ENCODE assay signal across 7 cellular contexts in the genomic region with DNA sequence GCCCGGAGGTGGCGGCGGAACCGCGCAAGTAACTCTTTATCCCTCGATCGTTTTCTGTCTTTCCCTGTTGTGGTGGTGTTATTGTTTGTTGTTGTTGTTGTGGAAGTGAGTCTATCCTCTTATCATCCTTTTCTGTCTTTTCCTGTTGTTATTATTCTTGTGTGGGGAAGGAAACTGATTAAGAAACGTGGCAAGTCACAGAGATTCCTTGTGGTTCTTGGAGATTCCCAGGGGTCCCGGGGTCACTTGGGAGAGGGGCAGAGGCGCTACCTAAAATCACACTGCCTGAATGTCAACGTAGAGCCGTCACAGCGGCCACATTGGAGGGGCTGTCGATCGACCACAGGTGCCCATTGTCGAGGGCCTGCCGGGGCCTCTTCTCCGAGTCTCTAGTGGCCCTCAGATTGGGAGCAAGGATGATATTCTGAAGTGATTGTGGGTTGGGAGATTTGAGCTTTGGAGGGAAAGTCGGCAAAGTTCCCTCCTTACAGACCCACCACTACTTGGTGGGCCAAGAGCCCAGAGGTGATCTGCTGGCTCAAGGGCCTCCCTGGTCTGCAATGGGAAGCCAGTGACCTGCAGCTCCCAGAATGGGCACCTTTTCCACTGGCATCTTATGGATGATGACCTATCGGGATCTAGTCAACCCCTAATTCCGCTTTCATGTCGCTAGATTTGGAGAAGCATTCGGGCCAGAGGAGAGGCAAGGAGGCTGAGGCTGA. TPM values are rescaled to one million over a fixed set of nuclear protein-coding genes. Genes with fewer than 3 reads are reported as not detected.
DNase-seq lines count a peak whose midpoint lies in the region; ATAC-seq lines count a peak whose summit lies in the region.

No MANE protein-coding gene starts in this region.

- H3K36me3 Mint-ChIP-seq in activated T-helper 2 cell treated with anti-CD3 and anti-CD28 coated beads, Interferon-gamma antibody, Interleukin-2, Interleukin-4, amounts not matched to agents 10 μg/mL and 5 μg/mL and 100 μg/mL, durations not matched to agents 14 hours and 24 hours and 36 hours (ENCODE audit: low read depth), result peaks cover 41% of the 10 kb centered on the region

- peak overlapping the region; percentile 71 for H3K4me3 ChIP-seq in iPS-11a (ENCODE audit: low read depth, low read length)

- H3K4me3 Mint-ChIP-seq in activated T-helper 2 cell treated with anti-CD3 and anti-CD28 coated beads, Interferon-gamma antibody, Interleukin-2, Interleukin-4, amounts not matched to agents 10 μg/mL and 5 μg/mL and 100 μg/mL, durations not matched to agents 14 hours and 24 hours and 36 hours (ENCODE audit: low read depth), result peak overlapping the region; percentile 95
- peak overlapping the region; percentile 82 to 91 for H3K4me3 Mint-ChIP-seq in stimulated activated naive CD8-positive, alpha-beta T cell treated with anti-CD3 and anti-CD28 coated beads, Interleukin-15, amount 100 ng/mL, for 72 hours

- no peak for ATAC-seq in stimulated activated naive CD8-positive, alpha-beta T cell treated with anti-CD3 and anti-CD28 coated beads, Interleukin-15, amount 100 ng/mL, for 72 hours
- no peak for ATAC-seq in HG03095 (IDR thresholded peaks at IDR 0.05; ENCODE audit: unreplicated experiment)

- H3K9me3 Mint-ChIP-seq in activated T-helper 2 cell treated with anti-CD3 and anti-CD28 coated beads, Interferon-gamma antibody, Interleukin-2, Interleukin-4, amounts not matched to agents 10 μg/mL and 5 μg/mL and 100 μg/mL, durations not matched to agents 14 hours and 24 hours and 36 hours, result no peaks in the 10 kb centered on the region
- H3K9me3 Mint-ChIP-seq in stimulated activated naive CD8-positive, alpha-beta T cell treated with anti-CD3 and anti-CD28 coated beads, Interleukin-15, amount 100 ng/mL, for 72 hours, result no peaks in the 10 kb centered on the region

- intact Hi-C loops in activated T-helper 2 cell treated with anti-CD3 and anti-CD28 coated beads, Interferon-gamma antibody, Interleukin-2, Interleukin-4, amounts not matched to agents 10 μg/mL and 5 μg/mL and 100 μg/mL, durations not matched to agents 14 hours and 24 hours and 36 hours (cut with micrococcal nuclease), result loop anchor here (5.0 kb wide), 2 partner anchors 104 to 111 kb away; a partner anchor contains a TSS

- peaks cover 58% of the 10 kb centered on the region for H3K4me1 Mint-ChIP-seq in activated T-helper 2 cell treated with anti-CD3 and anti-CD28 coated beads, Interferon-gamma antibody, Interleukin-2, Interleukin-4, amounts not matched to agents 10 μg/mL and 5 μg/mL and 100 μg/mL, durations not matched to agents 14 hours and 24 hours and 36 hours (ENCODE audit: low read depth)
- H3K4me1 Mint-ChIP-seq in stimulated activated naive CD8-positive, alpha-beta T cell treated with anti-CD3 and anti-CD28 coated beads, Interleukin-15, amount 100 ng/mL, for 72 hours, result peaks cover 58% of the 10 kb centered on the region

- H3K27ac Mint-ChIP-seq in activated T-helper 2 cell treated with anti-CD3 and anti-CD28 coated beads, Interferon-gamma antibody, Interleukin-2, Interleukin-4, amounts not matched to agents 10 μg/mL and 5 μg/mL and 100 μg/mL, durations not matched to agents 14 hours and 24 hours and 36 hours, result peak overlapping the region; percentile 92
- H3K27ac Mint-ChIP-seq in stimulated activated naive CD8-positive, alpha-beta T cell treated with anti-CD3 and anti-CD28 coated beads, Interleukin-15, amount 100 ng/mL, for 72 hours, result peak overlapping the region; percentile 92

- DNase-seq in HT-29 (ENCODE audit: low spot score), result peak; percentile 48
- no peak for DNase-seq in activated T-helper 2 cell treated with anti-CD3 and anti-CD28 coated beads, Interferon-gamma antibody, Interleukin-2, Interleukin-4, amounts not matched to agents 10 μg/mL and 5 μg/mL and 100 μg/mL, durations not matched to agents 14 hours and 24 hours and 36 hours (ENCODE audit: low spot score)
- no peak for DNase-seq in stimulated activated naive CD8-positive, alpha-beta T cell treated with anti-CD3 and anti-CD28 coated beads, Interleukin-15, amount 100 ng/mL, for 72 hours
- DNase-seq in activated CD8-positive, alpha-beta memory T cell treated with anti-CD3 and anti-CD28 coated beads, Interleukin-2, amount 50 U/mL, for 4 hours, result no peak
- DNase-seq in activated CD4-positive, CD25-positive, alpha-beta regulatory T cell treated with anti-CD3 and anti-CD28 coated beads, Interleukin-2, amount 50 U/mL, for 72 hours, result no peak

- H3K27me3 Mint-ChIP-seq in activated T-helper 2 cell treated with anti-CD3 and anti-CD28 coated beads, Interferon-gamma antibody, Interleukin-2, Interleukin-4, amounts not matched to agents 10 μg/mL and 5 μg/mL and 100 μg/mL, durations not matched to agents 14 hours and 24 hours and 36 hours (ENCODE audit: low read depth), result no peaks in the 10 kb centered on the region
- H3K27me3 Mint-ChIP-seq in stimulated activated naive CD8-positive, alpha-beta T cell treated with anti-CD3 and anti-CD28 coated beads, Interleukin-15, amount 100 ng/mL, for 72 hours, result no peaks in the 10 kb centered on the region

RNA-seq across cellular contexts. Expression of a gene that starts 0.8 kb away (rescaled TPM):
- 42.4 and 50.7 TPM in 2 replicates for total RNA-seq in HT-29 (2014; rRNA removed; shearing (Covaris generic))
- total RNA-seq in activated T-helper 2 cell treated with anti-CD3 and anti-CD28 coated beads, Interferon-gamma antibody, Interleukin-2, Interleukin-4, amounts not matched to agents 10 μg/mL and 5 μg/mL and 100 μg/mL, durations not matched to agents 14 hours and 24 hours and 36 hours, result 45.7 and 51.9 TPM in 2 replicates
